ENCODE assay signal across 23 cellular contexts in the genomic region with DNA sequence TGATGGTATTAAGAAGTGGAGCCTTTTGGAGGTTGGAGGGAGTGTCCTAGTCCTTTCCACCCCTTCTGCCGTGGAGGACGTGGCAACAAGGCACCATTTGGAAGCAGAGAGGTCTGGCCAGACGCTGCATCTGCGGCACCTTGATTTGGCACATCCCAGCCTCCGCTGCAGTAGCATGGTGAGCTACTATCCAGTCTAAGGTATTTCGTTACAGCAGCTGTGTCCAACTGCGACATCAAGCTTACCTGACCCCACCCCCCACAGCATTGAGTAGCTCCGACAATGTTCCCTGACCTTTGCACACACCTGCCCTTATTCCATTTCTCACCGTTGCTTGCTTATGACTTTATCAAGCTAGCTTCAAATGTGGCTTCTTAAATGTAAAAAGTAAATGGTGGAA. TPM values are rescaled to one million over a fixed set of nuclear protein-coding genes. Genes with fewer than 3 reads are reported as not detected.
DNase-seq lines count a peak whose midpoint lies in the region; ATAC-seq and TF ChIP-seq lines count a peak whose summit lies in the region.
"Had no signal": no experiment of that assay in that cellular context is flagged by ENCODE, and none has a peak within 500 bp of the region (broad histone marks: within the 10 kb centered on the region; RNA-seq: fewer than 3 reads in every experiment).

No MANE protein-coding gene starts in this region.

- in situ Hi-C loops in transverse colon (cut with MboI; ENCODE audit: low pct_ligation_motif_present in 1 of 4, low pct_unique_long_range_greater_than_20kb in 1 of 4, low sequenced_read_pairs in 3 of 4), result no loop called here

- H3K27me3 ChIP-seq in colonic mucosa (no peaks in the 10 kb centered on the region), mucosa of rectum (ENCODE audit: control insufficient read depth in 2 of 2, insufficient read depth in 2 of 2, low read length in 2 of 2) (no peaks in the 10 kb centered on the region), transverse colon (no peaks in the 10 kb centered on the region)
- H3K27me3 ChIP-seq: BLaER1 treated with 17β-estradiol and CSF1 and Interleukin-3, amounts not matched to agents 10 nM and 100 nM had no signal

- TF ChIP-seq CTCF in colonic mucosa (IDR thresholded peaks at IDR 0.05) (no peak), transverse colon (IDR thresholded peaks at IDR 0.05) (no peak)

- no peak for ATAC-seq in GM21786 (IDR thresholded peaks at IDR 0.05; ENCODE audit: unreplicated experiment)

- no peaks in the 10 kb centered on the region for H3K9me3 ChIP-seq in colonic mucosa
- no peaks in the 10 kb centered on the region for H3K9me3 ChIP-seq in mucosa of rectum (ENCODE audit: control insufficient read depth in 2 of 2, low read length in 2 of 2)
- H3K9me3 ChIP-seq in transverse colon, result peaks cover 0 to 12% of the 10 kb centered on the region in 2 donors

- WGBS in transverse colon (ENCODE audit: low coverage in 1 of 2), 2 donors, result 57% methylated on average over 9 of the region's 9 CpGs; no CpG with 5 or more reads in 1 of the 2 donors

- no peak for TF ChIP-seq EP300 in transverse colon (IDR thresholded peaks at IDR 0.05; ENCODE audit: low read depth)

- H3K9ac ChIP-seq in colonic mucosa (ENCODE audit: low read depth in 2 of 2, low read length in 2 of 2) (peak overlapping the region in 1 of 2 donors; percentile 88), mucosa of rectum (ENCODE audit: low read depth in 1 of 2, low read length in 2 of 2) (peak overlapping the region in 1 of 2 donors; percentile 16)
- H3K9ac ChIP-seq: BLaER1 treated with 17β-estradiol and CSF1 and Interleukin-3, amounts not matched to agents 10 nM and 100 nM; SK-N-SH had no signal

- H3K4me3 ChIP-seq in colonic mucosa, result no peak overlapping the region
- peak overlapping the region; percentile 23 to 44 for H3K4me3 ChIP-seq in mucosa of rectum (ENCODE audit: low read length in 2 of 2)
- H3K4me3 ChIP-seq in transverse colon, result no peak overlapping the region
- H3K4me3 ChIP-seq: BLaER1 treated with 17β-estradiol and CSF1 and Interleukin-3, amounts not matched to agents 10 nM and 100 nM; PC-9 had no signal

- TF ChIP-seq POLR2A in transverse colon (IDR thresholded peaks at IDR 0.05), result peak; percentile 33

- H3K4me1 ChIP-seq in colonic mucosa (no peaks in the 10 kb centered on the region), mucosa of rectum (ENCODE audit: control insufficient read depth in 2 of 2, insufficient read depth in 2 of 2, low read length in 2 of 2) (peaks cover 34 to 49% of the 10 kb centered on the region in 2 donors), transverse colon (peaks cover 0 to 48% (median 36%) of the 10 kb centered on the region in 4 donors)
- H3K4me1 ChIP-seq: BLaER1 treated with 17β-estradiol and CSF1 and Interleukin-3, amounts not matched to agents 10 nM and 100 nM had no signal

- peak overlapping the region; percentile 79 for H3K27ac ChIP-seq in colonic mucosa
- H3K27ac ChIP-seq in mucosa of rectum (ENCODE audit: low read depth in 2 of 2, low read length in 2 of 2), result peak overlapping the region; percentile 96 to 97
- peak overlapping the region; percentile 85 to 94 (median 92) for H3K27ac ChIP-seq in transverse colon
- H3K27ac ChIP-seq: BLaER1 treated with 17β-estradiol and CSF1 and Interleukin-3, amounts not matched to agents 10 nM and 100 nM; PC-9; RWPE1 had no signal

- DNase-seq in NCI-H510A treated with DMSO at 0.1 percent for 48 hours (lab: John Stamatoyannopoulos, UW) (peak; percentile 15), NCI-H510A (lab: John Stamatoyannopoulos, UW) (no peak), colonic mucosa (peak; percentile 78), transverse colon (peak; percentile 77), NCI-H2196 treated with DMSO at 0.1 percent for 48 hours (lab: John Stamatoyannopoulos, UW; ENCODE audit: unreplicated experiment) (no peak), NCI-H2081 (lab: John Stamatoyannopoulos, UW) (no peak)
- DNase-seq: 8988T; Calu3; CD4-positive, alpha-beta memory T cell; EL; GF-D8; MV-4-11; NCI-H1105 treated with DMSO at 0.1 percent for 48 hours; NCI-H2029 treated with DMSO at 0.1 percent for 48 hours; NCI-H2171 treated with DMSO at 0.1 percent for 48 hours; NCI-H446; PC-9; SHP77 treated with DMSO at 0.1 percent for 48 hours; SK-N-SH had no signal

- H3K36me3 ChIP-seq in colonic mucosa, result no peaks in the 10 kb centered on the region
- H3K36me3 ChIP-seq in mucosa of rectum (ENCODE audit: control insufficient read depth in 2 of 2, insufficient read depth in 2 of 2, low read length in 2 of 2), result no peaks in the 10 kb centered on the region
- H3K36me3 ChIP-seq in transverse colon, result no peaks in the 10 kb centered on the region
- H3K36me3 ChIP-seq: BLaER1 treated with 17β-estradiol and CSF1 and Interleukin-3, amounts not matched to agents 10 nM and 100 nM had no signal

- intact Hi-C loops in colonic mucosa (cut with DNase I), result no loop called here
- intact Hi-C loops in transverse colon (cut with DNase I; ENCODE audit: low total_unique reads), result no loop called here

RNA-seq across cellular contexts. Expression of gene SYNJ2, which starts 29.8 kb away (rescaled TPM):
- total RNA-seq in colonic mucosa, result 10 to 100 TPM; 46.0 to 53.5 TPM
- 10 to 100 TPM; 27.8 to 42.6 (median 31.8) TPM for total RNA-seq in transverse colon

Comparison
In these comparisons a context has a peak if more than half of its experiments do, and no peak if none do; other contexts are left out.
1. DNase-seq: peak in NCI-H510A treated with DMSO at 0.1 percent for 48 hours (single experiment), colonic mucosa (single experiment) and transverse colon (single experiment); none in NCI-H510A (single experiment), NCI-H2196 treated with DMSO at 0.1 percent for 48 hours (single experiment) and NCI-H2081 (0 of 2).
2. H3K4me3 ChIP-seq: peak in mucosa of rectum (2 of 2); none in colonic mucosa (single experiment) and transverse colon (0 of 4).
3. Peak in every context shown above with its lines, with median percentiles within 50 percentile points of each other: H3K27ac ChIP-seq.